9 cellular contexts compared by ENCODE assay signal in the genomic region with DNA sequence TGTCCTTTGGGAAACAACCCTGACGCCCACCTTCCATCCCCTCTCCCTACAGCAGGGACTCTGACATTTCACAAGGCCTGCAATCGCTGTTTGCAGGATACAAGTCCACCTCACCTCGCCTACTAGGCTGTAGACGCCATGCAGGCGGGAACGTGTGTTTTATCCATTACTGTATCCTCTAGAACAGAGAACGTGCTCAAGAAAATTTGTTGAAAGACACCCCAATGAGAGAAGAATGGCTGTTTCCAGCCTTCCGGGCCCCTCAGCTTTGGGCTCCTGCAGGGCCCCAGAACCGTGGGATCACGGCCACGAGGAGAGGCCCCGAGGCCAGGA. TPM values are rescaled to one million over a fixed set of nuclear protein-coding genes. Genes with fewer than 3 reads are reported as not detected.
A peak's percentile ranks its signal among the peaks of the same experiment; 100 is the strongest.
DNase-seq lines count a peak whose midpoint lies in the region; ATAC-seq and TF ChIP-seq lines count a peak whose summit lies in the region.
"Had no signal": no experiment of that assay in that cellular context is flagged by ENCODE, and none has a peak within 500 bp of the region (broad histone marks: within the 10 kb centered on the region; RNA-seq: fewer than 3 reads in every experiment).

No MANE protein-coding gene starts in this region.

- in situ Hi-C loops in transverse colon (cut with MboI; ENCODE audit: low pct_ligation_motif_present in 1 of 4, low pct_unique_long_range_greater_than_20kb in 1 of 4, low sequenced_read_pairs in 3 of 4): loop anchor here in 2 of 4 donors (25.0 kb wide), 1 partner anchor 150 kb away; the partner anchor contains the start of genes BTBD17 (in 2 of the 2) and GPR142 (in 2 of the 2)

- peak; percentile 12 for DNase-seq in activated naive CD4-positive, alpha-beta T cell treated with Interleukin-2 at 50 U/mL for 16 hours
- DNase-seq in activated naive CD4-positive, alpha-beta T cell treated with anti-CD3 and anti-CD28 coated beads, Interleukin-2, amount 50 U/mL, for 72 hours (ENCODE audit: low spot score in 2 of 2): no peak
- DNase-seq in ascending aorta (ENCODE audit: low spot score in 2 of 2) (no peak), right lobe of liver (no peak), transverse colon (no peak), foreskin melanocyte (no peak)
- DNase-seq: NCI-H1105 treated with DMSO at 0.1 percent for 48 hours had no signal

- TF ChIP-seq POLR2A in right lobe of liver (IDR thresholded peaks at IDR 0.05): no peak
- no peak for TF ChIP-seq POLR2A in transverse colon (IDR thresholded peaks at IDR 0.05)

- no peak overlapping the region for H3K27ac ChIP-seq in ascending aorta
- no peak overlapping the region for H3K27ac ChIP-seq in right lobe of liver
- peak overlapping the region; percentile 75 to 87 (median 78) for H3K27ac ChIP-seq in transverse colon

- no peak for ATAC-seq in activated naive CD4-positive, alpha-beta T cell treated with anti-CD3 and anti-CD28 coated beads, Interleukin-2, amount 50 U/mL, for 72 hours
- ATAC-seq in right lobe of liver (no peak), HG02938 (IDR thresholded peaks at IDR 0.05; ENCODE audit: unreplicated experiment) (no peak), HG03521 (IDR thresholded peaks at IDR 0.05; ENCODE audit: unreplicated experiment) (no peak)

- intact Hi-C loops in ascending aorta (cut with DNase I) (loop anchor here (1.0 to 10.0 kb wide), 5 partner anchors 9 to 1117 kb away; partner anchors contain the start of genes COG1, FDXR, RPL38 and SLC39A11), right lobe of liver (cut with DNase I) (no loop called here), transverse colon (cut with DNase I; ENCODE audit: low total_unique reads) (loop anchor here (10.0 kb wide), 1 partner anchor 233 kb away; no protein-coding TSS in a partner anchor)

- H3K27me3 ChIP-seq in ascending aorta: no peaks in the 10 kb centered on the region
- H3K27me3 ChIP-seq in right lobe of liver: no peaks in the 10 kb centered on the region
- H3K27me3 ChIP-seq in transverse colon: peaks cover 10% of the 10 kb centered on the region

- no peaks in the 10 kb centered on the region for H3K9me3 Mint-ChIP-seq in activated naive CD4-positive, alpha-beta T cell treated with anti-CD3 and anti-CD28 coated beads, Interleukin-2, amount 50 U/mL, for 72 hours

- H3K36me3 ChIP-seq in ascending aorta (peaks cover 24 to 35% of the 10 kb centered on the region in 2 donors), right lobe of liver (peaks cover 0 to 28% (median 11%) of the 10 kb centered on the region in 4 donors), transverse colon (peaks cover 0 to 7% (median 2%) of the 10 kb centered on the region in 4 donors)

- TF ChIP-seq CTCF in ascending aorta (IDR thresholded peaks at IDR 0.05): no peak
- TF ChIP-seq CTCF in right lobe of liver (IDR thresholded peaks at IDR 0.05): no peak
- TF ChIP-seq CTCF in transverse colon (IDR thresholded peaks at IDR 0.05): no peak

- H3K4me3 ChIP-seq in ascending aorta: peak overlapping the region; percentile 60 to 75
- H3K4me3 ChIP-seq in right lobe of liver: peak overlapping the region; percentile 44 to 63 (median 62)
- peak overlapping the region in 3 of 4 donors; percentile 36 to 59 (median 48) for H3K4me3 ChIP-seq in transverse colon

- TF ChIP-seq EP300 in transverse colon (IDR thresholded peaks at IDR 0.05; ENCODE audit: low read depth): no peak

- 30% methylated on average over 10 of the region's 12 CpGs for WGBS in right lobe of liver (ENCODE audit: insufficient coverage, low coverage, low lambda C conversion rate, missing lambda C conversion rate)
- WGBS in transverse colon (ENCODE audit: low coverage in 1 of 2), 2 donors: 45% methylated on average over 12 of the region's 12 CpGs; no CpG with 5 or more reads in 1 of the 2 donors

- H3K9me3 ChIP-seq in ascending aorta (no peaks in the 10 kb centered on the region), right lobe of liver (no peaks in the 10 kb centered on the region), transverse colon (no peaks in the 10 kb centered on the region)

- peak overlapping the region in 1 of 2 donors; percentile 60 for H3K27ac Mint-ChIP-seq in activated naive CD4-positive, alpha-beta T cell treated with anti-CD3 and anti-CD28 coated beads, Interleukin-2, amount 50 U/mL, for 72 hours

- peaks cover 0 to 5% of the 10 kb centered on the region in 2 donors for H3K36me3 Mint-ChIP-seq in activated naive CD4-positive, alpha-beta T cell treated with anti-CD3 and anti-CD28 coated beads, Interleukin-2, amount 50 U/mL, for 72 hours

- H3K4me1 ChIP-seq in ascending aorta (peaks cover 23 to 34% of the 10 kb centered on the region in 2 donors), right lobe of liver (peaks cover 0 to 16% (median 6%) of the 10 kb centered on the region in 4 donors), transverse colon (peaks cover 21 to 56% (median 46%) of the 10 kb centered on the region in 4 donors)

RNA-seq across cellular contexts. Expression of gene TTYH2, which starts 1.5 kb away (rescaled TPM):
- total RNA-seq in activated naive CD4-positive, alpha-beta T cell treated with anti-CD3 and anti-CD28 coated beads, Interleukin-2, amount 50 U/mL, for 72 hours: 1 to 10 TPM; 2.2 to 5.6 TPM
- total RNA-seq in ascending aorta: 30.3 TPM
- 1 to 10 TPM in 3 of 6 experiments, under 1 TPM in 3; 0.60 to 1.8 (median 1.3) TPM for total RNA-seq in right lobe of liver
- 1 to 10 TPM in 2 of 4 donors, under 1 TPM in 2; 0.37 to 5.2 (median 2.3) TPM for total RNA-seq in transverse colon

RNA-seq across cellular contexts. Expression of gene RPL38, which starts 8.4 kb away (rescaled TPM):
- 1,000 to 10,000 TPM; 1,423 to 1,466 TPM for total RNA-seq in activated naive CD4-positive, alpha-beta T cell treated with anti-CD3 and anti-CD28 coated beads, Interleukin-2, amount 50 U/mL, for 72 hours
- 243 TPM for total RNA-seq in ascending aorta
- total RNA-seq in right lobe of liver: 100 to 1,000 TPM; 161 to 313 (median 282) TPM
- total RNA-seq in transverse colon: 100 to 1,000 TPM in 3 of 4 donors, 10 to 100 TPM in 1; 65.1 to 310 (median 203) TPM

Comparison
In these comparisons a context has a peak if more than half of its experiments do, and no peak if none do; other contexts are left out.
1. H3K27ac ChIP-seq: peak in transverse colon (4 of 4); none in ascending aorta (0 of 2) and right lobe of liver (0 of 3).
2. intact Hi-C loops: an anchor here in ascending aorta (1.0 to 10.0 kb wide) and transverse colon (10.0 kb wide); none called in right lobe of liver.
3. Peak in every context shown above with its lines, with median percentiles within 50 percentile points of each other: H3K4me3 ChIP-seq.